In the genomic region with DNA sequence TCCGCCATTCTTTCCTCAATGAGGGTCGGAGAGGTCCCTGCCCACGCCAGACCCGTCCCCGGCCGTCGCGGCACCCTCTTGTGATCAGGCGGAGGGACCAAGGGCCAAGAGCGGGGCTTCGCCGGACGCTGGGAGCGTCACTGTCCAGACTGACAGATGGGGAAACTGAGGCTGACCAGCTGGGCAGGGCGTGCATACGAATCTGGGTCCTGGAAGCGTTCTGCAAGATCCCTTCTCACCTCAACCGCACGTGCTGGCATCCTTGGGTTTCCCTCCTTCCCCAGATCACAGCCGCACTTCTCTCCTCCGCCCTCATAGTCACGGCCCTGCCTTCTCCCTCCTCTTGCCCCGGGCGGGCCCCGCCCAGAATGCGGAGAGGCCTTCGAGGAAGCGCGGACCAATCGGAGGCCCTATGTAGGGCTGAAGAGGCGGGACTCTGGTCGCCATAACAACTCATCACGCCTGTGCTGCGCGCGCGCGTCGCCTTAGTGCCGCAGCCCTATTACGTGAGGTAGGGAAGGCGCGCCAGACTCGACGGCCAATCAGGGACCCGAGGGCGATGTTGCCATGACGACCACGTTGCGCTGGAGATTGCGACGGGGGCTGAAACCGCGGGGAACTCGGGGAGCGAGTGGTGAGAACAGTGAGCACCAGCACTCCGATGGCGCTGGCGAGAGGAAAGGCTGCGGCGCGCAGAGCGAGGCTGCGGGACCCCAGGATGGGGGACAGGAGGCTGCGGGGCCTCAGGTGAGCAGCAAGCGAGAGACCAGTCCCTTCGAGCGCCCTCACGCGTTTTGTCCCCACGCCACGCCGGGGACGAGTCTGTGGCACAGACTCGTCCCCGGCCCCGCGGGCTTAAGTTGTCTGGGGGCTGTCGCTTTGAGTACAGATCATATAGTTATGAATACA, we compare ENCODE assay signal across 8 cellular contexts. TPM values are rescaled to one million over a fixed set of nuclear protein-coding genes. Genes with fewer than 3 reads are reported as not detected.
DNase-seq lines count a peak whose midpoint lies in the region; ATAC-seq and TF ChIP-seq lines count a peak whose summit lies in the region.

No MANE protein-coding gene starts in this region.

- ATAC-seq in HG02763 (IDR thresholded peaks at IDR 0.05; ENCODE audit: unreplicated experiment) (peak; percentile 99), heart right ventricle (peak; percentile 98 to 100 (median 100)), upper lobe of left lung (ENCODE audit: low FRiP score in 2 of 2) (peak; percentile 99)

- TF ChIP-seq EP300 in upper lobe of left lung (IDR thresholded peaks at IDR 0.05) = peak in 1 of 4 donors; percentile 26

- peak overlapping the region in 4 of 5 donors; percentile 23 to 79 (median 54) for H3K27ac ChIP-seq in adrenal gland
- H3K27ac ChIP-seq in heart right ventricle = peak overlapping the region in 7 of 10 donors; percentile 37 to 72 (median 52)
- peak overlapping the region; percentile 64 to 85 (median 70) for H3K27ac ChIP-seq in upper lobe of left lung

- H3K9me3 ChIP-seq in adrenal gland (replicated peaks in 1 of 3) (no peaks in the 10 kb centered on the region), heart right ventricle (no peaks in the 10 kb centered on the region), upper lobe of left lung (no peaks in the 10 kb centered on the region)

- intact Hi-C loops in adrenal gland (cut with DNase I) (no loop called here), heart right ventricle (cut with DNase I) (loop anchor here in 1 of 10 donors (2.0 kb wide), 1 partner anchor 14 kb away; a partner anchor contains a TSS)

- peak; percentile 100 for DNase-seq in NCI-H1436 (lab: John Stamatoyannopoulos, UW)
- peak; percentile 100 for DNase-seq in SW480 (ENCODE audit: low spot score)
- peak; percentile 99 to 100 (median 100) for DNase-seq in adrenal gland
- DNase-seq in heart right ventricle = peak; percentile 99 to 100
- peak; percentile 99 for DNase-seq in pons (ENCODE audit: low spot score)
- peak; percentile 98 to 99 for DNase-seq in upper lobe of left lung

- H3K27me3 ChIP-seq in adrenal gland (peaks cover 4% of the 10 kb centered on the region), heart right ventricle (peaks cover 0 to 19% (median 15%) of the 10 kb centered on the region in 7 donors), upper lobe of left lung (peaks cover 0 to 8% (median under 1%) of the 10 kb centered on the region in 4 donors)

- H3K4me1 ChIP-seq in adrenal gland (replicated peaks in 1 of 2) = peaks cover 11 to 16% of the 10 kb centered on the region in 2 donors
- H3K4me1 ChIP-seq in heart right ventricle = peaks cover 7 to 22% (median 13%) of the 10 kb centered on the region in 9 donors
- peaks cover 15 to 26% (median 18%) of the 10 kb centered on the region in 4 donors for H3K4me1 ChIP-seq in upper lobe of left lung

- peak; percentile 41 to 86 for TF ChIP-seq POLR2A in adrenal gland (IDR thresholded peaks at IDR 0.05)
- peak in 3 of 4 donors; percentile 67 to 89 (median 81) for TF ChIP-seq POLR2A in upper lobe of left lung (IDR thresholded peaks at IDR 0.05)

- H3K36me3 ChIP-seq in adrenal gland (replicated peaks in 1 of 2) (no peaks in the 10 kb centered on the region), heart right ventricle (no peaks in the 10 kb centered on the region), upper lobe of left lung (no peaks in the 10 kb centered on the region)

- TF ChIP-seq CTCF in GM12875 (IDR thresholded peaks at IDR 0.05; ENCODE audit: borderline replicate concordance, insufficient read depth, low read depth, low read length) (no peak), adrenal gland (IDR thresholded peaks at IDR 0.05) (no peak), heart right ventricle (IDR thresholded peaks at IDR 0.05) (peak in 3 of 9 donors; percentile 28 to 41 (median 30)), upper lobe of left lung (IDR thresholded peaks at IDR 0.05) (no peak)

- H3K4me3 ChIP-seq in GM12875 (ENCODE audit: low read depth, low read length) (peak overlapping the region; percentile 81), adrenal gland (peak overlapping the region in 2 of 4 donors; percentile 39 to 71), heart right ventricle (peak overlapping the region; percentile 4 to 74 (median 62)), upper lobe of left lung (peak overlapping the region; percentile 57 to 70 (median 65))

- 1% methylated on average over 32 to 79 of the region's 79 CpGs for WGBS in adrenal gland, 4 donors
- WGBS in heart right ventricle, 2 donors = 1 to 2% methylated on average over 78 to 79 of the region's 79 CpGs
- 4% methylated on average over 46 to 76 of the region's 79 CpGs for WGBS in upper lobe of left lung, 2 donors

RNA-seq across cellular contexts. Expression of a gene that starts 5.7 kb away (rescaled TPM):
- total RNA-seq in adrenal gland (not detected), heart right ventricle (not detected), upper lobe of left lung (1 to 10 TPM in 2 of 6 donors, under 1 TPM in 1, not detected in 3; 0.27 to 5.2 (median 2.0) TPM)
- polyA plus RNA-seq in adrenal gland (not detected), heart right ventricle (not detected)

RNA-seq across cellular contexts. Expression of a gene that starts 7.3 kb away (rescaled TPM):
- total RNA-seq in adrenal gland (10 to 100 TPM; 11.7 to 37.5 (median 16.9) TPM), heart right ventricle (10 to 100 TPM; 12.7 to 20.4 (median 17.6) TPM), upper lobe of left lung (10 to 100 TPM in 4 of 6 donors, 1 to 10 TPM in 2; 7.4 to 31.0 (median 13.1) TPM)
- polyA plus RNA-seq in adrenal gland (10 to 100 TPM in 1 of 3 donors, 1 to 10 TPM in 2; 7.1 to 12.3 (median 9.7) TPM), heart right ventricle (10 to 100 TPM in 1 of 2 donors, 1 to 10 TPM in 1; 6.5 to 15.9 TPM)

RNA-seq across cellular contexts. Expression of a gene that starts 14.1 kb away (rescaled TPM):
- total RNA-seq in adrenal gland (1,000 to 10,000 TPM in 6 of 8 donors, 100 to 1,000 TPM in 2; 839 to 1,999 (median 1,158) TPM), heart right ventricle (100 to 1,000 TPM; 360 to 610 (median 413) TPM), upper lobe of left lung (1,000 to 10,000 TPM in 1 of 6 donors, 100 to 1,000 TPM in 5; 291 to 1,408 (median 829) TPM)
- polyA plus RNA-seq in adrenal gland (1,000 to 10,000 TPM in 1 of 3 donors, 100 to 1,000 TPM in 2; 555 to 1,093 (median 722) TPM), heart right ventricle (1,000 to 10,000 TPM in 1 of 2 donors, 100 to 1,000 TPM in 1; 430 to 2,053 TPM)

RNA-seq across cellular contexts. Expression of a gene that starts 20.3 kb away (rescaled TPM):
- total RNA-seq in adrenal gland (10 to 100 TPM in 1 of 8 donors, 1 to 10 TPM in 7; 2.4 to 10.5 (median 4.6) TPM), heart right ventricle (under 1 TPM; 0.11 to 0.90 (median 0.41) TPM), upper lobe of left lung (1 to 10 TPM; 1.8 to 9.4 (median 3.7) TPM)
- polyA plus RNA-seq in adrenal gland (1 to 10 TPM in 2 of 3 donors, under 1 TPM in 1; 0.09 to 8.1 (median 6.1) TPM), heart right ventricle (under 1 TPM; 0.36 to 0.88 TPM)

RNA-seq across cellular contexts. Expression of a gene that starts 38.6 kb away (rescaled TPM):
- total RNA-seq in adrenal gland (1 to 10 TPM in 7 of 8 donors, under 1 TPM in 1; 0.35 to 8.1 (median 1.6) TPM), heart right ventricle (under 1 TPM in 9 of 10 donors, not detected in 1; 0.14 to 0.73 (median 0.30) TPM), upper lobe of left lung (10 to 100 TPM in 1 of 6 donors, 1 to 10 TPM in 5; 1.5 to 15.7 (median 4.0) TPM)
- polyA plus RNA-seq in adrenal gland (1 to 10 TPM in 2 of 3 donors, under 1 TPM in 1; 0.20 to 2.2 (median 2.0) TPM), heart right ventricle (under 1 TPM; 0.22 to 0.33 TPM)
